Comparison of ENCODE assay signal across 1 cellular context in genomic region chr1:206075786-206076725, GRCh38.
TF ChIP-seq lines count a peak whose summit lies in the region.

No MANE protein-coding gene starts in this region.

TF ChIP-seq in GM23338, 12 proteins besides CTCF, POLR2A, EP300 and RAD21:
- TF ChIP-seq CREB1 (CRISPR knock-in tag; IDR thresholded peaks at IDR 0.05; ENCODE audit: low read depth) (no peak), NANOG (IDR thresholded peaks at IDR 0.05; ENCODE audit: borderline replicate concordance) (peak; percentile 27; the same call in 1 of the 2 replicates)
TF ChIP-seq in GM23338: peak in this region for 1.
